Comparison of ENCODE assay signal across 14 cellular contexts in genomic region chrX:1450381-1451161, GRCh38. TPM values are rescaled to one million over a fixed set of nuclear protein-coding genes. Genes with fewer than 3 reads are reported as not detected.
A peak's percentile ranks its signal among the peaks of the same experiment; 100 is the strongest.
DNase-seq lines count a peak whose midpoint lies in the region; ATAC-seq and TF ChIP-seq lines count a peak whose summit lies in the region.
"Had no signal": no experiment of that assay in that cellular context is flagged by ENCODE, and none has a peak within 500 bp of the region (broad histone marks: within the 10 kb centered on the region; RNA-seq: fewer than 3 reads in every experiment).

No MANE protein-coding gene starts in this region.

- H3K4me3 Mint-ChIP-seq in activated T-helper 17 cell treated with anti-CD3 and anti-CD28 coated beads, Interleukin-2, amount 50 U/mL, for 72 hours, result no peak overlapping the region

- H4K8ac ChIP-seq in neuronal stem cell (ENCODE audit: low read depth, low read length), result no peak overlapping the region

- no peak for ATAC-seq in DND-41 (ENCODE audit: insufficient read depth, low read depth)
- ATAC-seq in activated T-helper 17 cell treated with anti-CD3 and anti-CD28 coated beads, Interleukin-2, amount 50 U/mL, for 72 hours (replicated peaks), result no peak
- ATAC-seq in HG02852 (IDR thresholded peaks at IDR 0.05; ENCODE audit: unreplicated experiment), result no peak
- no peak for ATAC-seq in left colon
- ATAC-seq: body of pancreas, gastrocnemius medialis had no signal

- H3K79me2 ChIP-seq in DND-41 (ENCODE audit: insufficient read depth, low read length), result peaks cover 65% of the 10 kb centered on the region

- intact Hi-C loops in left colon (cut with DNase I, micrococcal nuclease), result loop anchor here in 1 of 2 donors (5.0 to 10.0 kb wide), 2 partner anchors 58 to 144 kb away; partner anchors contain the start of genes AKAP17A and SLC25A6

- H3K36me3 Mint-ChIP-seq in activated T-helper 17 cell treated with anti-CD3 and anti-CD28 coated beads, Interleukin-2, amount 50 U/mL, for 72 hours (ENCODE audit: low read depth), result peaks cover 55% of the 10 kb centered on the region

- no peak for TF ChIP-seq CTCF in DND-41 (IDR thresholded peaks at IDR 0.05; ENCODE audit: borderline replicate concordance, extremely low read depth, low read length, poor library complexity, severe bottlenecking)

- peaks cover 13% of the 10 kb centered on the region for H3K9me3 Mint-ChIP-seq in activated T-helper 17 cell treated with anti-CD3 and anti-CD28 coated beads, Interleukin-2, amount 50 U/mL, for 72 hours

- H3K4me1 Mint-ChIP-seq in activated T-helper 17 cell treated with anti-CD3 and anti-CD28 coated beads, Interleukin-2, amount 50 U/mL, for 72 hours, result peaks cover 23% of the 10 kb centered on the region

- no peak overlapping the region; the same call in 1 of the 2 replicates for H3K4me3 ChIP-seq in BLaER1
- H3K4me3 ChIP-seq in DND-41 (ENCODE audit: low read depth in 1 of 2, low read length in 2 of 2), result peak overlapping the region in 1 of 2 experiments; percentile 0; a peak in 1 of 4 replicates
- peak overlapping the region in 1 of 2 donors; percentile 80 for H3K4me3 ChIP-seq in neuronal stem cell (ENCODE audit: low read length in 2 of 2)
- H3K4me3 ChIP-seq: body of pancreas had no signal

- H3K18ac ChIP-seq in neuronal stem cell (ENCODE audit: low read length), result no peak overlapping the region

- DNase-seq in DND-41 (peak; percentile 32), neuronal stem cell (ENCODE audit: low spot score) (no peak), left colon (no peak), NCI-H2081 (lab: John Stamatoyannopoulos, UW) (no peak)
- DNase-seq: kidney glomerular epithelial cell; NCI-H1092; NCI-H510A treated with DMSO at 0.1 percent for 48 hours; stimulated activated naive CD4-positive, alpha-beta T cell; T-helper 2 cell had no signal

- H3K27ac ChIP-seq in BLaER1 (no peak overlapping the region), DND-41 (ENCODE audit: low read length) (no peak overlapping the region; the same call in 1 of the 2 replicates), neuronal stem cell (replicated peaks; ENCODE audit: low read length) (no peak overlapping the region)
- H3K27ac ChIP-seq: body of pancreas had no signal

- H3K36me3 ChIP-seq in BLaER1 (peaks cover 34% of the 10 kb centered on the region), DND-41 (ENCODE audit: insufficient read depth, low read length) (peaks cover 27% of the 10 kb centered on the region), neuronal stem cell (replicated peaks in 1 of 2; ENCODE audit: control insufficient read depth in 2 of 2, insufficient read depth in 2 of 2, low read length in 2 of 2) (peaks cover 11 to 21% of the 10 kb centered on the region in 2 donors)
- H3K36me3 ChIP-seq: gastrocnemius medialis had no signal

- H3K27me3 ChIP-seq in BLaER1 (no peaks in the 10 kb centered on the region), DND-41 (ENCODE audit: insufficient read depth, low read length, poor library complexity) (no peaks in the 10 kb centered on the region), neuronal stem cell (ENCODE audit: control insufficient read depth in 3 of 3, insufficient read depth in 3 of 3, low read depth in 1 of 3, low read length in 3 of 3) (no peaks in the 10 kb centered on the region)
- H3K27me3 ChIP-seq: body of pancreas, gastrocnemius medialis had no signal

- peak overlapping the region; percentile 75 for H2AK5ac ChIP-seq in neuronal stem cell (ENCODE audit: low read depth, low read length)

- peak overlapping the region; percentile 58 for H3K27ac Mint-ChIP-seq in activated T-helper 17 cell treated with anti-CD3 and anti-CD28 coated beads, Interleukin-2, amount 50 U/mL, for 72 hours

- H3K9me3 ChIP-seq in BLaER1 (peaks cover 46% of the 10 kb centered on the region), DND-41 (ENCODE audit: insufficient read depth, low read length, severe bottlenecking) (peaks cover 14% of the 10 kb centered on the region), neuronal stem cell (replicated peaks in 1 of 2; ENCODE audit: control insufficient read depth in 2 of 2, insufficient read depth in 1 of 2, low read depth in 1 of 2, low read length in 2 of 2) (peaks cover 18 to 20% of the 10 kb centered on the region in 2 donors)
- H3K9me3 ChIP-seq: body of pancreas, gastrocnemius medialis had no signal

- H2BK5ac ChIP-seq in neuronal stem cell (ENCODE audit: low read length), result no peak overlapping the region

- no peak overlapping the region for H4K91ac ChIP-seq in neuronal stem cell (ENCODE audit: low read depth, low read length, poor library complexity)

- H2AFZ ChIP-seq in DND-41 (ENCODE audit: low read depth, low read length), result no peak overlapping the region
- no peak overlapping the region for H2AFZ ChIP-seq in neuronal stem cell (ENCODE audit: low read length)

- no peak overlapping the region for H2BK12ac ChIP-seq in neuronal stem cell (ENCODE audit: low read length)

- H3K4me1 ChIP-seq in BLaER1 (peaks cover 38% of the 10 kb centered on the region), DND-41 (ENCODE audit: insufficient read depth, low read length) (peaks cover 37% of the 10 kb centered on the region), neuronal stem cell (ENCODE audit: control insufficient read depth in 2 of 2, insufficient read depth in 1 of 2, low read depth in 1 of 2, low read length in 2 of 2) (no peaks in the 10 kb centered on the region)

- H3K79me1 ChIP-seq in neuronal stem cell (ENCODE audit: low read depth, low read length), result peaks cover 21% of the 10 kb centered on the region

- H4K20me1 ChIP-seq in BLaER1, result no peaks in the 10 kb centered on the region; the same call in 1 of the 2 replicates
- H4K20me1 ChIP-seq in DND-41 (ENCODE audit: insufficient read depth, low read length), result peaks cover 15% of the 10 kb centered on the region

- no peak overlapping the region for H3K14ac ChIP-seq in neuronal stem cell (ENCODE audit: low read length)

- no peak overlapping the region for H3K23ac ChIP-seq in neuronal stem cell (ENCODE audit: low read depth, low read length, poor library complexity)

- H3K4me2 ChIP-seq in BLaER1, result 0 out of 2 replicates have a peak overlapping the region, but pooled peaks have one; percentile 83
- H3K4me2 ChIP-seq in DND-41 (ENCODE audit: insufficient read depth, low read length), result peak overlapping the region; percentile 72
- H3K4me2 ChIP-seq in neuronal stem cell (ENCODE audit: insufficient read depth, low read length, poor library complexity, severe bottlenecking), result no peak overlapping the region

- no peak overlapping the region for H2BK120ac ChIP-seq in neuronal stem cell (ENCODE audit: low read depth, low read length)

- H3K9ac ChIP-seq in BLaER1 (no peak overlapping the region), DND-41 (ENCODE audit: low read depth, low read length) (no peak overlapping the region), neuronal stem cell (ENCODE audit: low read depth, low read length, poor library complexity) (no peak overlapping the region)

- WGBS in neuronal stem cell (ENCODE audit: extremely low coverage in 2 of 2, insufficient read length in 2 of 2, insufficient replicate concordance in 1 of 2), 2 donors, result no CpG with 5 or more reads among the region's 9 CpGs

- H2BK15ac ChIP-seq in neuronal stem cell (ENCODE audit: low read length), result no peak overlapping the region

- H3K4ac ChIP-seq in neuronal stem cell (ENCODE audit: low read length), result no peak overlapping the region

- no peaks in the 10 kb centered on the region for H3K27me3 Mint-ChIP-seq in activated T-helper 17 cell treated with anti-CD3 and anti-CD28 coated beads, Interleukin-2, amount 50 U/mL, for 72 hours

RNA-seq across cellular contexts. Expression of gene ASMTL, which starts 2.1 kb away (rescaled TPM):
- total RNA-seq in activated T-helper 17 cell treated with anti-CD3 and anti-CD28 coated beads, Interleukin-2, amount 50 U/mL, for 72 hours, result 10 to 100 TPM; 50.6 to 65.5 TPM
- 52.5 TPM for polyA plus RNA-seq in neuronal stem cell (2013, experiment 1 of 2)
- polyA plus RNA-seq in neuronal stem cell (2013, experiment 2 of 2), result 51.6 TPM
- total RNA-seq in left colon, result 10 to 100 TPM; 14.6 to 19.9 TPM

RNA-seq across cellular contexts. Expression of gene SLC25A6, which starts 58.7 kb away (rescaled TPM):
- 100 to 1,000 TPM; 373 to 401 TPM for total RNA-seq in activated T-helper 17 cell treated with anti-CD3 and anti-CD28 coated beads, Interleukin-2, amount 50 U/mL, for 72 hours
- 415 TPM for polyA plus RNA-seq in neuronal stem cell (2013, experiment 1 of 2)
- polyA plus RNA-seq in neuronal stem cell (2013, experiment 2 of 2), result 410 TPM
- total RNA-seq in left colon, result 100 to 1,000 TPM; 452 to 482 TPM
